ENCODE assay signal across 9 cellular contexts in genomic region chr6:29793036-29793356, GRCh38. TPM values are rescaled to one million over a fixed set of nuclear protein-coding genes. Genes with fewer than 3 reads are reported as not detected.
DNase-seq lines count a peak whose midpoint lies in the region; ATAC-seq and TF ChIP-seq lines count a peak whose summit lies in the region.
"Had no signal": no experiment of that assay in that cellular context is flagged by ENCODE, and none has a peak within 500 bp of the region (broad histone marks: within the 10 kb centered on the region; RNA-seq: fewer than 3 reads in every experiment).

No MANE protein-coding gene starts in this region.

- H3K27ac Mint-ChIP-seq in endodermal cell (no peak overlapping the region), neural progenitor cell (no peak overlapping the region)

- no peak overlapping the region for H4K5ac ChIP-seq in mesendoderm (ENCODE audit: low read length)

- no peak overlapping the region for H2BK5ac ChIP-seq in mesendoderm (ENCODE audit: low read length)

- H3K4me3 ChIP-seq in AG09309 (ENCODE audit: control insufficient read depth, low read depth, low read length) (peak overlapping the region; percentile 49), HUES64 (ENCODE audit: low read length) (peak overlapping the region; percentile 77), endodermal cell (ENCODE audit: low read length) (no peak overlapping the region), neural progenitor cell (peak overlapping the region; percentile 63), mesendoderm (ENCODE audit: low read length) (no peak overlapping the region)

- H3K4me3 Mint-ChIP-seq in endodermal cell (peak overlapping the region; percentile 54), neural progenitor cell (peak overlapping the region; percentile 72)

- H3K9me3 Mint-ChIP-seq in endodermal cell, result peaks cover 2% of the 10 kb centered on the region
- H3K9me3 Mint-ChIP-seq in neural progenitor cell, result peaks cover 9% of the 10 kb centered on the region

- H3K27me3 ChIP-seq in HUES64 (ENCODE audit: insufficient read depth, low read length) (peaks cover 57% of the 10 kb centered on the region), endodermal cell (ENCODE audit: control insufficient read depth, insufficient read depth, low read length, poor library complexity, severe bottlenecking) (peaks cover 76% of the 10 kb centered on the region), neural progenitor cell (peaks cover 69% of the 10 kb centered on the region), mesendoderm (ENCODE audit: insufficient read depth, low read length, poor library complexity) (peaks cover 6% of the 10 kb centered on the region)

- H3K56ac ChIP-seq in mesendoderm (ENCODE audit: low read length), result no peak overlapping the region

- H3K4me2 ChIP-seq in neural progenitor cell (peak overlapping the region; percentile 95), mesendoderm (ENCODE audit: low read length) (no peak overlapping the region)

- H3K4me1 ChIP-seq in HUES64 (ENCODE audit: insufficient read depth, low read length) (no peaks in the 10 kb centered on the region; the same call in 1 of the 2 replicates), endodermal cell (ENCODE audit: control insufficient read depth, insufficient read depth, low read length) (no peaks in the 10 kb centered on the region), neural progenitor cell (no peaks in the 10 kb centered on the region), mesendoderm (ENCODE audit: control insufficient read depth, low read depth, low read length) (no peaks in the 10 kb centered on the region)

- H3K9ac ChIP-seq in HUES64 (ENCODE audit: low read depth, low read length), result no peak overlapping the region
- no peak overlapping the region for H3K9ac ChIP-seq in endodermal cell (ENCODE audit: extremely low read depth, low read length, poor library complexity, severe bottlenecking)
- H3K9ac ChIP-seq in neural progenitor cell, result no peak overlapping the region
- no peak overlapping the region for H3K9ac ChIP-seq in mesendoderm (ENCODE audit: low read length)

- H3K79me1 ChIP-seq in mesendoderm (ENCODE audit: low read length), result no peaks in the 10 kb centered on the region

- DNase-seq in AG09309 (ENCODE audit: low read depth) (no peak), endodermal cell (no peak), neural progenitor cell (ENCODE audit: low spot score) (no peak), mesendoderm (no peak), KBM-7 (no peak), SK-N-DZ (ENCODE audit: low spot score) (no peak)
- DNase-seq: NCI-H1436 had no signal

- H3K4me1 Mint-ChIP-seq in endodermal cell (no peaks in the 10 kb centered on the region), neural progenitor cell (peaks cover 6% of the 10 kb centered on the region)

- H3K9me3 ChIP-seq in HUES64 (ENCODE audit: insufficient read depth, low read depth, low read length) (peaks cover 6% of the 10 kb centered on the region; the same call in 1 of the 2 replicates), endodermal cell (ENCODE audit: control insufficient read depth, low read length) (peaks cover 6% of the 10 kb centered on the region), neural progenitor cell (ENCODE audit: low read depth) (no peaks in the 10 kb centered on the region)

- in situ Hi-C loops in KBM-7 (cut with MboI; ENCODE audit: low pct_unique_long_range_greater_than_20kb, low sequenced_read_pairs), result no loop called here

- no peak for TF ChIP-seq CTCF in AG09309 (IDR thresholded peaks at IDR 0.05; ENCODE audit: control insufficient read depth, insufficient read depth, low read depth, low read length, missing control alignments)
- no peak for TF ChIP-seq CTCF in endodermal cell (conservative IDR thresholded peaks at IDR 0.05)
- TF ChIP-seq CTCF in neural progenitor cell (IDR thresholded peaks at IDR 0.05), result no peak

- H3F3A ChIP-seq in neural progenitor cell (ENCODE audit: low read depth), result peaks cover under 1% of the 10 kb centered on the region

- H3K36me3 Mint-ChIP-seq in endodermal cell (ENCODE audit: low read depth) (no peaks in the 10 kb centered on the region), neural progenitor cell (no peaks in the 10 kb centered on the region)

- H2AK5ac ChIP-seq in mesendoderm (ENCODE audit: low read length), result no peak overlapping the region

- no peak overlapping the region for H2BK15ac ChIP-seq in mesendoderm (replicated peaks; ENCODE audit: low read depth)

- H2AFZ ChIP-seq in neural progenitor cell (replicated peaks), result peak overlapping the region; percentile 97

- H4K20me1 ChIP-seq in neural progenitor cell (ENCODE audit: low read depth), result no peaks in the 10 kb centered on the region

- no peak overlapping the region for H3K27ac ChIP-seq in HUES64 (ENCODE audit: low read depth, low read length)
- H3K27ac ChIP-seq in endodermal cell (ENCODE audit: low read depth, low read length), result no peak overlapping the region
- no peak overlapping the region for H3K27ac ChIP-seq in neural progenitor cell
- no peak overlapping the region for H3K27ac ChIP-seq in mesendoderm (ENCODE audit: low read depth, low read length)

- ATAC-seq in HG03025 (IDR thresholded peaks at IDR 0.05; ENCODE audit: low FRiP score, unreplicated experiment), result no peak

- no peak overlapping the region for H4K8ac ChIP-seq in mesendoderm (ENCODE audit: low read depth, low read length)

- H3K4ac ChIP-seq in mesendoderm (ENCODE audit: low read depth, low read length), result no peak overlapping the region

- no peak overlapping the region for H3K23ac ChIP-seq in mesendoderm (ENCODE audit: low read length)

- H3K27me3 Mint-ChIP-seq in endodermal cell (ENCODE audit: insufficient read depth), result peaks cover 78% of the 10 kb centered on the region
- peaks cover 52% of the 10 kb centered on the region for H3K27me3 Mint-ChIP-seq in neural progenitor cell (ENCODE audit: insufficient read depth, low read depth)

- no peak overlapping the region for H2BK120ac ChIP-seq in mesendoderm (ENCODE audit: low read depth, low read length)

- WGBS in HUES64, result 42% methylated on average over 11 of the region's 11 CpGs
- 52 to 82% methylated on average over 2 to 11 of the region's 11 CpGs for WGBS in endodermal cell (ENCODE audit: insufficient coverage in 1 of 2, insufficient read length in 1 of 2), 2 experiments
- WGBS in mesendoderm (ENCODE audit: extremely low coverage, insufficient coverage, low lambda C conversion rate), result no CpG with 5 or more reads among the region's 11 CpGs

- H3K36me3 ChIP-seq in HUES64 (ENCODE audit: insufficient read depth, low read length), result no peaks in the 10 kb centered on the region
- H3K36me3 ChIP-seq in endodermal cell (ENCODE audit: control insufficient read depth, insufficient read depth, low read length), result no peaks in the 10 kb centered on the region
- no peaks in the 10 kb centered on the region for H3K36me3 ChIP-seq in neural progenitor cell
- H3K36me3 ChIP-seq in mesendoderm (ENCODE audit: control insufficient read depth, insufficient read depth, low read length), result no peaks in the 10 kb centered on the region

- H3K18ac ChIP-seq in mesendoderm (ENCODE audit: low read length), result no peak overlapping the region

- H3K79me2 ChIP-seq in neural progenitor cell (ENCODE audit: low read depth), result no peaks in the 10 kb centered on the region
- H3K79me2 ChIP-seq in mesendoderm (ENCODE audit: control insufficient read depth, insufficient read depth, low read length), result no peaks in the 10 kb centered on the region

RNA-seq across cellular contexts. Expression of gene HLA-G, which starts 34.6 kb away (rescaled TPM):
- polyA plus RNA-seq in HUES64 (2013, experiment 1 of 2), result 0.65 TPM
- polyA plus RNA-seq in HUES64 (2013, experiment 2 of 2), result 1.3 TPM
- total RNA-seq in endodermal cell, result 1 to 10 TPM in 1 of 2 donors, under 1 TPM in 1; 0.58 to 1.1 TPM
- not detected for polyA plus RNA-seq in endodermal cell (2013, experiment 1 of 2)
- polyA plus RNA-seq in endodermal cell (2013, experiment 2 of 2), result not detected
- not detected in 2 replicates for total RNA-seq in neural progenitor cell (ENCODE audit: low replicate concordance)
- polyA plus RNA-seq in mesendoderm (2013, experiment 1 of 2), result 0.81 TPM
- 0.98 TPM for polyA plus RNA-seq in mesendoderm (2013, experiment 2 of 2)
- polyA plus RNA-seq in SK-N-DZ (2014; cell fraction: cytosol; rRNA removed), result not detected in 2 replicates
- not detected in 2 replicates for polyA plus RNA-seq in SK-N-DZ (2014; cell fraction: nucleus; rRNA removed)

Comparison
In these comparisons a context has a peak if more than half of its experiments do, and no peak if none do; other contexts are left out.
1. H3K4me3 ChIP-seq: peak in AG09309 (single experiment), HUES64 (single experiment) and neural progenitor cell (single experiment); none in endodermal cell (single experiment) and mesendoderm (single experiment).